Comparison of ENCODE assay signal across 22 cellular contexts in the genomic region with DNA sequence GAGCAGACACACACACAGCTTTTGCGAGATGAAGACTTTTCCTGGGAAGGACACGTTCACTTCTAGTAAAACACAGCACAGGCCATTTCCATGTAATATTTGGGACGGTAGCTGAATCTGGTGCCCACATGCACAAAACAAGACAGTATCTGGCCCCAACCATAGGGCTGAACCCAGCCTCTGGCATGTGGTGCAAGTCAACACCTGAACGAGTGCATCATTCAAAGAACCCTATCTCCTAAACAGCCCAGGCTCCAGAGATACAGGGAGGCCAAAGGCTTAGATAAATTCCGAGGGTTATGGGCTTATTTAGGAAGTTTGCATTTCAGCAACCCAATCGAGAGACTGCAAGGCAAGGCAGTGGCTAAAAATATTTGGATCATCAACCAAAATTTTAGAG. TPM values are rescaled to one million over a fixed set of nuclear protein-coding genes. Genes with fewer than 3 reads are reported as not detected.
DNase-seq lines count a peak whose midpoint lies in the region; ATAC-seq, FAIRE-seq and TF ChIP-seq lines count a peak whose summit lies in the region.
"Had no signal": no experiment of that assay in that cellular context is flagged by ENCODE, and none has a peak within 500 bp of the region (broad histone marks: within the 10 kb centered on the region; RNA-seq: fewer than 3 reads in every experiment).

No MANE protein-coding gene starts in this region.

- H3K4me3 ChIP-seq in HepG2 (replicated peaks in 1 of 3; ENCODE audit: insufficient read depth in 1 of 3, low read depth in 2 of 3, low read length in 3 of 3) (no peak overlapping the region), upper lobe of right lung (no peak overlapping the region)
- H3K4me3 ChIP-seq: HAP-1 had no signal

- peaks cover 17% of the 10 kb centered on the region for H3K27me3 Mint-ChIP-seq in activated CD4-positive, alpha-beta memory T cell treated with anti-CD3 and anti-CD28 coated beads, Interleukin-2, amount 10 ng/mL, durations not matched to agents 7 days and 5 days
- H3K27me3 Mint-ChIP-seq in activated CD4-positive, alpha-beta memory T cell treated with anti-CD3 and anti-CD28 coated beads for 36 hours = no peaks in the 10 kb centered on the region
- H3K27me3 Mint-ChIP-seq in activated CD8-positive, alpha-beta memory T cell treated with anti-CD3 and anti-CD28 coated beads, Interleukin-2, amount 10 ng/mL, durations not matched to agents 7 days and 5 days = peaks cover 8% of the 10 kb centered on the region
- H3K27me3 Mint-ChIP-seq in effector memory CD8-positive, alpha-beta T cell = peaks cover 6 to 7% of the 10 kb centered on the region in 2 donors
- H3K27me3 Mint-ChIP-seq: central memory CD8-positive, alpha-beta T cell; naive thymus-derived CD8-positive, alpha-beta T cell had no signal

- H3K27ac Mint-ChIP-seq in activated CD4-positive, alpha-beta memory T cell treated with anti-CD3 and anti-CD28 coated beads, Interleukin-2, amount 10 ng/mL, durations not matched to agents 7 days and 5 days = no peak overlapping the region
- no peak overlapping the region for H3K27ac Mint-ChIP-seq in activated CD4-positive, alpha-beta memory T cell treated with anti-CD3 and anti-CD28 coated beads for 36 hours
- no peak overlapping the region for H3K27ac Mint-ChIP-seq in activated CD8-positive, alpha-beta memory T cell treated with anti-CD3 and anti-CD28 coated beads, Interleukin-2, amount 10 ng/mL, durations not matched to agents 7 days and 5 days
- no peak overlapping the region for H3K27ac Mint-ChIP-seq in effector memory CD8-positive, alpha-beta T cell
- H3K27ac Mint-ChIP-seq: stimulated activated naive B cell treated with anti-CD40 and anti-IgM and Interleukin-4, amounts not matched to agents 10 μg/mL and 1 μg/mL and 100 μg/mL, for 72 hours had no signal

- no peaks in the 10 kb centered on the region for H3K27me3 ChIP-seq in HepG2 (ENCODE audit: control insufficient read depth in 1 of 2, insufficient read depth in 2 of 2, low read length in 2 of 2)
- H3K27me3 ChIP-seq in upper lobe of right lung = no peaks in the 10 kb centered on the region

- H2AFZ ChIP-seq in HepG2 (ENCODE audit: low read length) = no peak overlapping the region

- POLR2A ChIA-PET in activated CD4-positive, alpha-beta memory T cell treated with anti-CD3 and anti-CD28 coated beads, Interleukin-2, amount 10 ng/mL, durations not matched to agents 7 days and 5 days (lab: Charles Lee) = no interaction called here
- POLR2A ChIA-PET in activated CD4-positive, alpha-beta memory T cell treated with anti-CD3 and anti-CD28 coated beads for 36 hours (lab: Charles Lee) = no interaction called here
- POLR2A ChIA-PET in HepG2 (lab: Yijun Ruan, JAX) = no interaction called here

- H3K9me3 ChIP-seq in HepG2 (ENCODE audit: low read length) (peaks cover under 1% of the 10 kb centered on the region; the same call in 1 of the 2 replicates), upper lobe of right lung (peaks cover 5% of the 10 kb centered on the region)
- H3K9me3 ChIP-seq: HAP-1 had no signal

- no peaks in the 10 kb centered on the region for H3K36me3 ChIP-seq in HepG2 (replicated peaks in 1 of 2; ENCODE audit: control insufficient read depth in 1 of 2, insufficient read depth in 2 of 2, low read length in 2 of 2)
- peaks cover 5% of the 10 kb centered on the region for H3K36me3 ChIP-seq in upper lobe of right lung

- TF ChIP-seq EP300 in HepG2 (IDR thresholded peaks at IDR 0.05; ENCODE audit: low read depth in 2 of 2, low read length in 2 of 2) (no peak), HepG2 (CRISPR knock-in tag; IDR thresholded peaks at IDR 0.05; ENCODE audit: borderline replicate concordance) (no peak)

- no peak for TF ChIP-seq RAD21 in HepG2 (CRISPR knock-in tag; IDR thresholded peaks at IDR 0.05)

- ATAC-seq in activated CD8-positive, alpha-beta memory T cell treated with anti-CD3 and anti-CD28 coated beads, Interleukin-2, amount 10 ng/mL, durations not matched to agents 7 days and 5 days = no peak
- no peak for ATAC-seq in HepG2
- no peak for ATAC-seq in upper lobe of right lung
- ATAC-seq in left ventricle myocardium superior = no peak
- no peak for ATAC-seq in effector memory CD8-positive, alpha-beta T cell (replicated peaks)
- ATAC-seq: naive thymus-derived CD8-positive, alpha-beta T cell; right cardiac atrium; stimulated activated naive B cell treated with anti-CD40 and anti-IgM and Interleukin-4, amounts not matched to agents 10 μg/mL and 1 μg/mL and 100 μg/mL, for 72 hours had no signal

- H3K36me3 Mint-ChIP-seq in activated CD4-positive, alpha-beta memory T cell treated with anti-CD3 and anti-CD28 coated beads, Interleukin-2, amount 10 ng/mL, durations not matched to agents 7 days and 5 days (ENCODE audit: low read depth) = peaks cover 12% of the 10 kb centered on the region
- H3K36me3 Mint-ChIP-seq in activated CD4-positive, alpha-beta memory T cell treated with anti-CD3 and anti-CD28 coated beads for 36 hours = peaks cover 15% of the 10 kb centered on the region
- peaks cover 12% of the 10 kb centered on the region for H3K36me3 Mint-ChIP-seq in activated CD8-positive, alpha-beta memory T cell treated with anti-CD3 and anti-CD28 coated beads, Interleukin-2, amount 10 ng/mL, durations not matched to agents 7 days and 5 days
- peaks cover 17% of the 10 kb centered on the region for H3K36me3 Mint-ChIP-seq in effector memory CD8-positive, alpha-beta T cell (ENCODE audit: insufficient read depth)
- H3K36me3 Mint-ChIP-seq: mesothelial cell of epicardium had no signal

- peak; percentile 8 for DNase-seq in activated CD4-positive, alpha-beta memory T cell treated with anti-CD3 and anti-CD28 coated beads, Interleukin-2, amount 10 ng/mL, durations not matched to agents 7 days and 5 days
- DNase-seq in activated CD4-positive, alpha-beta memory T cell treated with anti-CD3 and anti-CD28 coated beads for 36 hours = no peak
- peak; percentile 26 for DNase-seq in activated CD8-positive, alpha-beta memory T cell treated with anti-CD3 and anti-CD28 coated beads, Interleukin-2, amount 10 ng/mL, durations not matched to agents 7 days and 5 days
- DNase-seq in HepG2 (ENCODE audit: low spot score) (no peak), upper lobe of right lung (peak; percentile 11), GDM1 (lab: John Stamatoyannopoulos, UW) (no peak), left ventricle myocardium superior (no peak)
- no peak for DNase-seq in effector memory CD8-positive, alpha-beta T cell
- DNase-seq: activated CD4-positive, CD25-positive, alpha-beta regulatory T cell treated with anti-CD3 and anti-CD28 coated beads, Interleukin-2, amount 50 U/mL, for 72 hours; foreskin fibroblast; NCI-H1048; NCI-H2029; right cardiac atrium; stimulated activated CD4-positive, alpha-beta T cell treated with anti-CD3 and anti-CD28 coated beads, Interleukin-12 subunit alpha, Interleukin-12 subunit beta, amount 100 ng/mL, for 4 hours; stimulated activated CD4-positive, alpha-beta T cell treated with anti-CD3 and anti-CD28 coated beads, Interleukin-4, amount 100 ng/mL, for 24 hours; stimulated activated naive B cell treated with anti-CD40 and anti-IgM and Interleukin-4, amounts not matched to agents 10 μg/mL and 1 μg/mL and 100 μg/mL, for 72 hours had no signal

- in situ Hi-C loops in HepG2 (cut with HindIII; ENCODE audit: extremely low pct_ligation_motif_present, low pct_unique_long_range_greater_than_20kb) = no loop called here

- 70% methylated on average over 5 of the region's 6 CpGs for WGBS in HepG2 (ENCODE audit: low lambda C conversion rate)

- H3K4me1 ChIP-seq in HepG2 (ENCODE audit: insufficient read depth, low read length) (peaks cover 35% of the 10 kb centered on the region), upper lobe of right lung (peaks cover 11% of the 10 kb centered on the region)

- H3K4me2 ChIP-seq in HepG2 (ENCODE audit: low read depth, low read length) = no peak overlapping the region

- H3K9me3 Mint-ChIP-seq in activated CD4-positive, alpha-beta memory T cell treated with anti-CD3 and anti-CD28 coated beads, Interleukin-2, amount 10 ng/mL, durations not matched to agents 7 days and 5 days = peaks cover 5% of the 10 kb centered on the region
- peaks cover 8% of the 10 kb centered on the region for H3K9me3 Mint-ChIP-seq in activated CD4-positive, alpha-beta memory T cell treated with anti-CD3 and anti-CD28 coated beads for 36 hours
- H3K9me3 Mint-ChIP-seq in activated CD8-positive, alpha-beta memory T cell treated with anti-CD3 and anti-CD28 coated beads, Interleukin-2, amount 10 ng/mL, durations not matched to agents 7 days and 5 days (ENCODE audit: low read depth) = peaks cover 1% of the 10 kb centered on the region
- H3K9me3 Mint-ChIP-seq in effector memory CD8-positive, alpha-beta T cell = no peaks in the 10 kb centered on the region
- H3K9me3 Mint-ChIP-seq: central memory CD8-positive, alpha-beta T cell had no signal

- TF ChIP-seq POLR2A in HepG2 (IDR thresholded peaks at IDR 0.05; ENCODE audit: insufficient read depth in 1 of 2, low read depth in 2 of 2, low read length in 2 of 2) = no peak

- peaks cover 16% of the 10 kb centered on the region for H3K79me2 ChIP-seq in HepG2 (ENCODE audit: insufficient read depth, low read length)

- no peak overlapping the region for H3K4me3 Mint-ChIP-seq in activated CD4-positive, alpha-beta memory T cell treated with anti-CD3 and anti-CD28 coated beads, Interleukin-2, amount 10 ng/mL, durations not matched to agents 7 days and 5 days
- H3K4me3 Mint-ChIP-seq in activated CD4-positive, alpha-beta memory T cell treated with anti-CD3 and anti-CD28 coated beads for 36 hours = no peak overlapping the region
- H3K4me3 Mint-ChIP-seq in activated CD8-positive, alpha-beta memory T cell treated with anti-CD3 and anti-CD28 coated beads, Interleukin-2, amount 10 ng/mL, durations not matched to agents 7 days and 5 days = no peak overlapping the region
- H3K4me3 Mint-ChIP-seq in effector memory CD8-positive, alpha-beta T cell = no peak overlapping the region
- H3K4me3 Mint-ChIP-seq: stimulated activated naive B cell treated with anti-CD40 and anti-IgM and Interleukin-4, amounts not matched to agents 10 μg/mL and 1 μg/mL and 100 μg/mL, for 72 hours had no signal

- no peak for FAIRE-seq in HepG2 (lab: Jason Lieb, UNC)
- FAIRE-seq: RCC 7860 had no signal

- CTCF ChIA-PET in activated CD4-positive, alpha-beta memory T cell treated with anti-CD3 and anti-CD28 coated beads, Interleukin-2, amount 10 ng/mL, durations not matched to agents 7 days and 5 days (lab: Charles Lee) = no interaction called here
- CTCF ChIA-PET in activated CD4-positive, alpha-beta memory T cell treated with anti-CD3 and anti-CD28 coated beads for 36 hours (lab: Charles Lee) = no interaction called here
- CTCF ChIA-PET in activated CD8-positive, alpha-beta memory T cell treated with anti-CD3 and anti-CD28 coated beads, Interleukin-2, amount 10 ng/mL, durations not matched to agents 7 days and 5 days (lab: Charles Lee) = no interaction called here
- CTCF ChIA-PET in HepG2 (lab: Yijun Ruan, JAX; ENCODE audit: low intra/inter-chr PET ratio, low total read pairs) = no interaction called here

- H4K20me1 ChIP-seq in HepG2 (ENCODE audit: insufficient read depth, low read length) = no peaks in the 10 kb centered on the region

- H3K27ac ChIP-seq in HepG2 (ENCODE audit: extremely low read length, insufficient read depth, low read length) (peak overlapping the region; percentile 70), upper lobe of right lung (no peak overlapping the region)
- H3K27ac ChIP-seq: 22Rv1 had no signal

- no TSS peak for BruUV-seq in HepG2 (replicated peaks; lab: Mats Ljungman, UMichigan)

- intact Hi-C loops in activated CD4-positive, alpha-beta memory T cell treated with anti-CD3 and anti-CD28 coated beads for 36 hours (cut with micrococcal nuclease) = loop anchor here (5.0 to 10.0 kb wide), 2 partner anchors 87 to 375 kb away; a partner anchor contains a TSS
- intact Hi-C loops in HepG2 (cut with micrococcal nuclease; ENCODE audit: unreplicated experiment) (no loop called here), upper lobe of right lung (cut with DNase I) (no loop called here), left ventricle myocardium superior (cut with micrococcal nuclease) (no loop called here)

- H3K9ac ChIP-seq in HepG2 (ENCODE audit: insufficient read depth, low read depth, low read length) = no peak overlapping the region

- H3K4me1 Mint-ChIP-seq in activated CD4-positive, alpha-beta memory T cell treated with anti-CD3 and anti-CD28 coated beads, Interleukin-2, amount 10 ng/mL, durations not matched to agents 7 days and 5 days = peaks cover 17% of the 10 kb centered on the region
- peaks cover 20% of the 10 kb centered on the region for H3K4me1 Mint-ChIP-seq in activated CD4-positive, alpha-beta memory T cell treated with anti-CD3 and anti-CD28 coated beads for 36 hours (ENCODE audit: low read depth)
- peaks cover 17% of the 10 kb centered on the region for H3K4me1 Mint-ChIP-seq in activated CD8-positive, alpha-beta memory T cell treated with anti-CD3 and anti-CD28 coated beads, Interleukin-2, amount 10 ng/mL, durations not matched to agents 7 days and 5 days
- peaks cover 15 to 18% of the 10 kb centered on the region in 2 donors for H3K4me1 Mint-ChIP-seq in effector memory CD8-positive, alpha-beta T cell (ENCODE audit: low read depth in 2 of 2)

- no peak for TF ChIP-seq CTCF in HepG2 (CRISPR knock-in tag; IDR thresholded peaks at IDR 0.05)
- no peak for TF ChIP-seq CTCF in upper lobe of right lung (IDR thresholded peaks at IDR 0.05)

RNA-seq across cellular contexts. Expression of a gene that starts 2.7 kb away (rescaled TPM):
- total RNA-seq in activated CD4-positive, alpha-beta memory T cell treated with anti-CD3 and anti-CD28 coated beads, Interleukin-2, amount 10 ng/mL, durations not matched to agents 7 days and 5 days = 100 to 1,000 TPM; 128 to 130 TPM
- 100 to 1,000 TPM; 149 to 156 TPM for total RNA-seq in activated CD4-positive, alpha-beta memory T cell treated with anti-CD3 and anti-CD28 coated beads for 36 hours
- 100 to 1,000 TPM; 168 to 175 TPM for total RNA-seq in activated CD8-positive, alpha-beta memory T cell treated with anti-CD3 and anti-CD28 coated beads, Interleukin-2, amount 10 ng/mL, durations not matched to agents 7 days and 5 days
- 78.3 and 84.2 TPM in 2 replicates for total RNA-seq in HepG2 (2016; rRNA removed; fragmentation: Illumina TruSeq; extraction: Trizol)
- total RNA-seq in HepG2 (2016; cell fraction: cytosol; rRNA removed; fragmentation: Illumina TruSeq; extraction: Trizol; ENCODE audit: low read depth) = 194 and 195 TPM in 2 replicates
- total RNA-seq in HepG2 (2016; cell fraction: insoluble cytoplasmic fraction; rRNA removed; fragmentation: Illumina TruSeq; extraction: Trizol) = 67.1 and 88.3 TPM in 2 replicates
- 221 and 222 TPM in 2 replicates for total RNA-seq in HepG2 (2016; cell fraction: membrane; rRNA removed; fragmentation: Illumina TruSeq; extraction: Trizol)
- total RNA-seq in HepG2 (2016; cell fraction: nucleus; rRNA removed; fragmentation: Illumina TruSeq; extraction: Trizol) = 49.7 and 57.5 TPM in 2 replicates
- 31.6 and 38.0 TPM in 2 replicates for polyA plus RNA-seq in HepG2 (2011; rRNA removed)
- 25.7 and 26.3 TPM in 2 replicates for polyA plus RNA-seq in HepG2 (2011; cell fraction: cytosol; rRNA removed)
- 37.1 and 39.8 TPM in 2 replicates for polyA plus RNA-seq in HepG2 (2011; cell fraction: nucleus; rRNA removed)
- polyA plus RNA-seq in HepG2 (2012) = 25.2 and 38.0 TPM in 2 replicates
- polyA plus RNA-seq in HepG2 (2016; cell fraction: cytosol; fragmentation: Illumina TruSeq; extraction: Trizol; ENCODE audit: low read depth) = 283 and 288 TPM in 2 replicates
- polyA plus RNA-seq in HepG2 (2016; cell fraction: insoluble cytoplasmic fraction; fragmentation: Illumina TruSeq; extraction: Trizol; ENCODE audit: low read depth) = 98.5 and 123 TPM in 2 replicates
- 260 and 268 TPM in 2 replicates for polyA plus RNA-seq in HepG2 (2016; cell fraction: membrane; fragmentation: Illumina TruSeq; extraction: Trizol; ENCODE audit: low read depth)
- 93.4 and 97.4 TPM in 2 replicates for polyA plus RNA-seq in HepG2 (2016; cell fraction: nucleus; fragmentation: Illumina TruSeq; extraction: Trizol; ENCODE audit: insufficient read depth, low read depth)
- 27.0 and 92.2 TPM in 2 replicates for polyA minus RNA-seq in HepG2 (2011; rRNA and poly(A)+ RNA removed; ENCODE audit: low replicate concordance)
- polyA minus RNA-seq in HepG2 (2011; cell fraction: cytosol; rRNA and poly(A)+ RNA removed) = 13.8 and 22.4 TPM in 2 replicates
- polyA minus RNA-seq in HepG2 (2011; cell fraction: nucleus; rRNA and poly(A)+ RNA removed) = 24.0 and 26.7 TPM in 2 replicates
- total RNA-seq in upper lobe of right lung = 42.3 TPM
- total RNA-seq in left ventricle myocardium superior = 45.1 TPM

Comparison
In these comparisons a context has a peak if more than half of its experiments do, and no peak if none do; other contexts are left out.
1. DNase-seq: peak in activated CD4-positive, alpha-beta memory T cell treated with anti-CD3 and anti-CD28 coated beads, Interleukin-2, amount 10 ng/mL, durations not matched to agents 7 days and 5 days (single experiment), activated CD8-positive, alpha-beta memory T cell treated with anti-CD3 and anti-CD28 coated beads, Interleukin-2, amount 10 ng/mL, durations not matched to agents 7 days and 5 days (single experiment) and upper lobe of right lung (single experiment); none in activated CD4-positive, alpha-beta memory T cell treated with anti-CD3 and anti-CD28 coated beads for 36 hours (single experiment), HepG2 (single experiment), GDM1 (single experiment), left ventricle myocardium superior (single experiment) and effector memory CD8-positive, alpha-beta T cell (0 of 3).